ENCODE assay signal across 1 cellular context in the genomic region with DNA sequence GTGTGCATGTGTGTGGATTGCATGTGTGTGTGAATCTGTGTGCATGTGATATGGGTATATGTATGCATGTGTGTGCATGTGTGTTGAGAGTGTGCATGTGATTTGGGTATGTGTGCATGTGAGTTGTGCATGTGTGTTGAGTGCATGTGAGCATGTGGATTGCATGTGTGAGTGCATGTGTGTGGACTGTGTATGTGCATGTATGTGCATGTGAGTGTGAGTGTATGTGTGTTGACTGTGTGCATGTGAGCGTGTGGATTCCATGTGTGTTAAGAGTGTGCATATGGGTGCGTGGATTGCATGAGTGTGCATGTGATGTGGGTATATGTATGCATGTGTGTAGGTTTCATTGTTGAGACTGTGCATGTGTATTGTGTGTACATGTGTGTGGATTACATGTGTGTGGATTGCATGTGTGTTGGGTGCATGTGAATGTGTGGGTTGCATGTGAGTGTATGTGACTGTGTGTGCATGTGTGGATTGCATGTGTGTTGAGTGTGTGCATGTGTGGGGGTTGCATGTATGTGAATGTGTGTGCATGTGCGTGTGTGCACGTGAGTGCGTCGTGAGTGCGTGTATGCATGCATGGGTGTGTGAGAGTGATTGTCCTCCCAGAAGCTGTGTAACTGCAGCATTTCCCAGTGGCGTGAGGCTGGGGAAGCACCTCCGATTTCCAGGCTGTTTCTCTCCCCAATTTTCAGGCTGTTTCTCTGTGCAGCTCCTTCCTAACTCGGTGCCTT.
A peak's percentile ranks its signal among the peaks of the same experiment; 100 is the strongest.
TF ChIP-seq lines count a peak whose summit lies in the region.

No MANE protein-coding gene starts in this region.

TF ChIP-seq in HepG2, 621 proteins besides CTCF, POLR2A, EP300 and RAD21 (continued from another document):
- no peak for TF ChIP-seq ZXDC (CRISPR knock-in tag; IDR thresholded peaks at IDR 0.05)
- TF ChIP-seq HNF4G (IDR thresholded peaks at IDR 0.05; ENCODE audit: borderline replicate concordance, low read depth, low read length): no peak
- TF ChIP-seq HNF4G (CRISPR knock-in tag; IDR thresholded peaks at IDR 0.05; ENCODE audit: borderline replicate concordance, low read depth): no peak
- TF ChIP-seq, protein P1, sequence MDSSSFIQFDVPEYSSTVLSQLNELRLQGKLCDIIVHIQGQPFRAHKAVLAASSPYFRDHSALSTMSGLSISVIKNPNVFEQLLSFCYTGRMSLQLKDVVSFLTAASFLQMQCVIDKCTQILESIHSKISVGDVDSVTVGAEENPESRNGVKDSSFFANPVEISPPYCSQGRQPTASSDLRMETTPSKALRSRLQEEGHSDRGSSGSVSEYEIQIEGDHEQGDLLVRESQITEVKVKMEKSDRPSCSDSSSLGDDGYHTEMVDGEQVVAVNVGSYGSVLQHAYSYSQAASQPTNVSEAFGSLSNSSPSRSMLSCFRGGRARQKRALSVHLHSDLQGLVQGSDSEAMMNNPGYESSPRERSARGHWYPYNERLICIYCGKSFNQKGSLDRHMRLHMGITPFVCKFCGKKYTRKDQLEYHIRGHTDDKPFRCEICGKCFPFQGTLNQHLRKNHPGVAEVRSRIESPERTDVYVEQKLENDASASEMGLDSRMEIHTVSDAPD (CRISPR knock-in tag; IDR thresholded peaks at IDR 0.05): no peak
- TF ChIP-seq SMAD9 (CRISPR knock-in tag; IDR thresholded peaks at IDR 0.05): no peak
- TF ChIP-seq HES4 (CRISPR knock-in tag; IDR thresholded peaks at IDR 0.05; ENCODE audit: borderline replicate concordance): no peak
- TF ChIP-seq ZNF816 (CRISPR knock-in tag; IDR thresholded peaks at IDR 0.05; ENCODE audit: borderline replicate concordance): no peak
- no peak for TF ChIP-seq ZSCAN20 (CRISPR knock-in tag; IDR thresholded peaks at IDR 0.05; ENCODE audit: borderline replicate concordance)
- TF ChIP-seq MBD4 (IDR thresholded peaks at IDR 0.05; ENCODE audit: borderline replicate concordance, low read length): no peak
- 0 out of 2 replicates have a peak, but pooled peaks have one; percentile 5 for TF ChIP-seq NBN (conservative IDR thresholded peaks at IDR 0.05)
